In genomic region chr1:211324992-211325775, GRCh38 we compare ENCODE assay signal across 9 cellular contexts.
DNase-seq lines count a peak whose midpoint lies in the region; ATAC-seq lines count a peak whose summit lies in the region.
"Had no signal": no experiment of that assay in that cellular context is flagged by ENCODE, and none has a peak within 500 bp of the region (broad histone marks: within the 10 kb centered on the region; RNA-seq: fewer than 3 reads in every experiment).

No MANE protein-coding gene starts in this region.

- CTCF ChIA-PET in activated naive CD4-positive, alpha-beta T cell treated with anti-CD3 and anti-CD28 coated beads, Interleukin-2, amount 10 ng/mL, durations not matched to agents 7 days and 5 days (lab: Charles Lee), result interaction anchor here (1.0 to 6.0 kb wide), 6 partner anchors 10 to 187 kb away, joined by 3 to 72 read pairs (median 9); no protein-coding TSS in a partner anchor

- H3K36me3 Mint-ChIP-seq in activated naive CD4-positive, alpha-beta T cell treated with anti-CD3 and anti-CD28 coated beads, Interleukin-2, amount 10 ng/mL, durations not matched to agents 7 days and 5 days, result peaks cover 16% of the 10 kb centered on the region
- H3K36me3 Mint-ChIP-seq in central memory CD8-positive, alpha-beta T cell (ENCODE audit: insufficient read depth), result peaks cover 14% of the 10 kb centered on the region

- H3K9me3 Mint-ChIP-seq in activated naive CD4-positive, alpha-beta T cell treated with anti-CD3 and anti-CD28 coated beads, Interleukin-2, amount 10 ng/mL, durations not matched to agents 7 days and 5 days, result no peaks in the 10 kb centered on the region
- H3K9me3 Mint-ChIP-seq in central memory CD8-positive, alpha-beta T cell, result no peaks in the 10 kb centered on the region
- H3K9me3 Mint-ChIP-seq in stimulated activated naive CD8-positive, alpha-beta T cell treated with anti-CD3 and anti-CD28 coated beads, Interleukin-15, amount 100 ng/mL, for 72 hours, result no peaks in the 10 kb centered on the region

- no peak overlapping the region for H3K27ac ChIP-seq in substantia nigra (ENCODE audit: low read depth, low read length, poor library complexity, severe bottlenecking)

- ATAC-seq in central memory CD8-positive, alpha-beta T cell (replicated peaks; ENCODE audit: extremely low read depth, poor library complexity, severe bottlenecking), result no peak
- no peak for ATAC-seq in stimulated activated naive CD8-positive, alpha-beta T cell treated with anti-CD3 and anti-CD28 coated beads, Interleukin-15, amount 100 ng/mL, for 72 hours
- ATAC-seq in GM21619 (IDR thresholded peaks at IDR 0.05; ENCODE audit: unreplicated experiment) (no peak), GM18511 (IDR thresholded peaks at IDR 0.05; ENCODE audit: unreplicated experiment) (no peak)
- ATAC-seq: right cardiac atrium had no signal

- DNase-seq in activated naive CD4-positive, alpha-beta T cell treated with anti-CD3 and anti-CD28 coated beads, Interleukin-2, amount 10 ng/mL, durations not matched to agents 7 days and 5 days, result peak; percentile 27
- DNase-seq in activated naive CD4-positive, alpha-beta T cell treated with anti-CD3 and anti-CD28 coated beads, Interleukin-2, amount 50 U/mL, for 16 hours, result no peak
- DNase-seq in NCI-H2196 (lab: John Stamatoyannopoulos, UW; ENCODE audit: unreplicated experiment) (peak; percentile 42), substantia nigra (lab: John Stamatoyannopoulos, UW) (no peak)
- DNase-seq in central memory CD8-positive, alpha-beta T cell (ENCODE audit: low spot score in 2 of 2), result no peak
- no peak for DNase-seq in stimulated activated naive CD8-positive, alpha-beta T cell treated with anti-CD3 and anti-CD28 coated beads, Interleukin-15, amount 100 ng/mL, for 72 hours
- DNase-seq: right cardiac atrium had no signal

- H3K4me3 Mint-ChIP-seq in activated naive CD4-positive, alpha-beta T cell treated with anti-CD3 and anti-CD28 coated beads, Interleukin-2, amount 10 ng/mL, durations not matched to agents 7 days and 5 days, result peak overlapping the region; percentile 88
- H3K4me3 Mint-ChIP-seq in central memory CD8-positive, alpha-beta T cell, result peak overlapping the region; percentile 88
- H3K4me3 Mint-ChIP-seq in stimulated activated naive CD8-positive, alpha-beta T cell treated with anti-CD3 and anti-CD28 coated beads, Interleukin-15, amount 100 ng/mL, for 72 hours, result peak overlapping the region; percentile 64 to 91

- H3K4me1 Mint-ChIP-seq in activated naive CD4-positive, alpha-beta T cell treated with anti-CD3 and anti-CD28 coated beads, Interleukin-2, amount 10 ng/mL, durations not matched to agents 7 days and 5 days, result peaks cover 62% of the 10 kb centered on the region
- H3K4me1 Mint-ChIP-seq in central memory CD8-positive, alpha-beta T cell, result peaks cover 43% of the 10 kb centered on the region
- peaks cover 82% of the 10 kb centered on the region for H3K4me1 Mint-ChIP-seq in stimulated activated naive CD8-positive, alpha-beta T cell treated with anti-CD3 and anti-CD28 coated beads, Interleukin-15, amount 100 ng/mL, for 72 hours

- H3K27me3 Mint-ChIP-seq in activated naive CD4-positive, alpha-beta T cell treated with anti-CD3 and anti-CD28 coated beads, Interleukin-2, amount 10 ng/mL, durations not matched to agents 7 days and 5 days, result no peaks in the 10 kb centered on the region
- H3K27me3 Mint-ChIP-seq in central memory CD8-positive, alpha-beta T cell, result no peaks in the 10 kb centered on the region
- H3K27me3 Mint-ChIP-seq in stimulated activated naive CD8-positive, alpha-beta T cell treated with anti-CD3 and anti-CD28 coated beads, Interleukin-15, amount 100 ng/mL, for 72 hours, result no peaks in the 10 kb centered on the region

- H3K27ac Mint-ChIP-seq in activated naive CD4-positive, alpha-beta T cell treated with anti-CD3 and anti-CD28 coated beads, Interleukin-2, amount 10 ng/mL, durations not matched to agents 7 days and 5 days, result peak overlapping the region; percentile 77
- H3K27ac Mint-ChIP-seq in central memory CD8-positive, alpha-beta T cell (ENCODE audit: low read depth), result peak overlapping the region; percentile 96
- H3K27ac Mint-ChIP-seq in stimulated activated naive CD8-positive, alpha-beta T cell treated with anti-CD3 and anti-CD28 coated beads, Interleukin-15, amount 100 ng/mL, for 72 hours, result peak overlapping the region in 1 of 2 donors; percentile 94

Comparison
In these comparisons a context has a peak if more than half of its experiments do, and no peak if none do; other contexts are left out.
1. DNase-seq: peak in activated naive CD4-positive, alpha-beta T cell treated with anti-CD3 and anti-CD28 coated beads, Interleukin-2, amount 10 ng/mL, durations not matched to agents 7 days and 5 days (single experiment) and NCI-H2196 (single experiment); none in activated naive CD4-positive, alpha-beta T cell treated with anti-CD3 and anti-CD28 coated beads, Interleukin-2, amount 50 U/mL, for 16 hours (single experiment), central memory CD8-positive, alpha-beta T cell (0 of 2), stimulated activated naive CD8-positive, alpha-beta T cell treated with anti-CD3 and anti-CD28 coated beads, Interleukin-15, amount 100 ng/mL, for 72 hours (0 of 2) and substantia nigra (0 of 49).
2. Peak in every context shown above with its lines, with median percentiles within 50 percentile points of each other: H3K4me3 Mint-ChIP-seq.